ENCODE assay signal across 36 cellular contexts in genomic region chr11:58941838-58942237, GRCh38. TPM values are rescaled to one million over a fixed set of nuclear protein-coding genes. Genes with fewer than 3 reads are reported as not detected.
"Had no signal": no experiment of that assay in that cellular context is flagged by ENCODE, and none has a peak within 500 bp of the region (broad histone marks: within the 10 kb centered on the region; RNA-seq: fewer than 3 reads in every experiment).

No MANE protein-coding gene starts in this region.

- H3K36me3 ChIP-seq: adrenal gland, ascending aorta, breast epithelium, gastrocnemius medialis, heart left ventricle, WERI-Rb-1 had no signal

- H3K27ac Mint-ChIP-seq: activated B cell treated with CpG ODN at 0.5 μM for 24 hours; activated CD8-positive, alpha-beta T cell treated with anti-CD3 and anti-CD28 coated beads for 36 hours; activated naive CD8-positive, alpha-beta T cell; activated naive CD8-positive, alpha-beta T cell treated with anti-CD3 and anti-CD28 coated beads, Interleukin-2, amount 50 U/mL, for 24 hours; activated T-helper 17 cell treated with anti-CD3 and anti-CD28 coated beads, Interleukin-2, amount 50 U/mL, for 72 hours; brain; dendritic cell treated with granulocyte-macrophage colony-stimulating factor and Interleukin-4, amounts not matched to agents 40 ng/mL and 50 ng/mL, for 4 days; effector memory CD8-positive, alpha-beta T cell; T-helper 17 cell; T-helper 2 cell treated with Interferon-gamma antibody and Interleukin-4, amounts not matched to agents 5 μg/mL and 100 μg/mL, for 36 hours had no signal

- H3K4me1 ChIP-seq: adrenal gland, ascending aorta, breast epithelium, gastrocnemius medialis, heart left ventricle had no signal

- H3K9me3 ChIP-seq: adrenal gland, ascending aorta, breast epithelium, gastrocnemius medialis, heart left ventricle had no signal

- H3K36me3 Mint-ChIP-seq: activated naive CD8-positive, alpha-beta T cell; brain had no signal

- FAIRE-seq: endothelial cell of umbilical vein had no signal

- H3K27ac ChIP-seq: adrenal gland, ascending aorta, breast epithelium, coronary artery, gastrocnemius medialis, heart left ventricle, WERI-Rb-1 had no signal

- H3K27me3 Mint-ChIP-seq: activated naive CD8-positive, alpha-beta T cell treated with anti-CD3 and anti-CD28 coated beads, Interleukin-2, amount 50 U/mL, for 24 hours; dendritic cell treated with granulocyte-macrophage colony-stimulating factor and Interleukin-4, amounts not matched to agents 40 ng/mL and 50 ng/mL, for 4 days had no signal

- H3K27me3 ChIP-seq: adrenal gland, ascending aorta, breast epithelium, gastrocnemius medialis, heart left ventricle had no signal

- ATAC-seq: activated CD4-positive, CD25-positive, alpha-beta regulatory T cell treated with anti-CD3 and anti-CD28 coated beads, Interleukin-2, amount 50 U/mL, for 24 hours; activated CD8-positive, alpha-beta T cell treated with anti-CD3 and anti-CD28 coated beads for 36 hours; activated naive CD8-positive, alpha-beta T cell treated with anti-CD3 and anti-CD28 coated beads, Interleukin-2, amount 50 U/mL, for 24 hours; activated T-helper 17 cell treated with anti-CD3 and anti-CD28 coated beads, Interleukin-2, amount 50 U/mL, for 72 hours; effector memory CD8-positive, alpha-beta T cell; esophagus mucosa; gastrocnemius medialis; heart left ventricle; T-helper 17 cell had no signal

- H3K4me3 ChIP-seq: adrenal gland, ascending aorta, breast epithelium, coronary artery, gastrocnemius medialis, heart left ventricle had no signal

- H3K9me3 Mint-ChIP-seq: activated B cell treated with CpG ODN at 0.5 μM for 24 hours; activated CD8-positive, alpha-beta T cell treated with anti-CD3 and anti-CD28 coated beads for 36 hours; activated naive CD8-positive, alpha-beta T cell treated with anti-CD3 and anti-CD28 coated beads, Interleukin-2, amount 50 U/mL, for 24 hours; activated T-helper 17 cell treated with anti-CD3 and anti-CD28 coated beads, Interleukin-2, amount 50 U/mL, for 72 hours; brain; central memory CD8-positive, alpha-beta T cell; dendritic cell treated with granulocyte-macrophage colony-stimulating factor and Interleukin-4, amounts not matched to agents 40 ng/mL and 50 ng/mL, for 4 days; effector memory CD8-positive, alpha-beta T cell; T-helper 2 cell treated with Interferon-gamma antibody and Interleukin-4, amounts not matched to agents 5 μg/mL and 100 μg/mL, for 36 hours had no signal

- H3K4me3 Mint-ChIP-seq: activated B cell treated with CpG ODN at 0.5 μM for 24 hours; activated CD8-positive, alpha-beta T cell treated with anti-CD3 and anti-CD28 coated beads for 36 hours; activated naive CD8-positive, alpha-beta T cell; activated naive CD8-positive, alpha-beta T cell treated with anti-CD3 and anti-CD28 coated beads, Interleukin-2, amount 50 U/mL, for 24 hours; activated T-helper 17 cell treated with anti-CD3 and anti-CD28 coated beads, Interleukin-2, amount 50 U/mL, for 72 hours; brain; central memory CD8-positive, alpha-beta T cell; dendritic cell treated with granulocyte-macrophage colony-stimulating factor and Interleukin-4, amounts not matched to agents 40 ng/mL and 50 ng/mL, for 4 days; effector memory CD8-positive, alpha-beta T cell; T-helper 17 cell; T-helper 2 cell treated with Interferon-gamma antibody and Interleukin-4, amounts not matched to agents 5 μg/mL and 100 μg/mL, for 36 hours had no signal

- H3K4me1 Mint-ChIP-seq: activated B cell treated with CpG ODN at 0.5 μM for 24 hours; activated naive CD8-positive, alpha-beta T cell treated with anti-CD3 and anti-CD28 coated beads, Interleukin-2, amount 50 U/mL, for 24 hours; activated T-helper 17 cell treated with anti-CD3 and anti-CD28 coated beads, Interleukin-2, amount 50 U/mL, for 72 hours; brain; central memory CD8-positive, alpha-beta T cell; T-helper 17 cell had no signal

- DNase-seq: activated B cell treated with CpG ODN at 0.5 μM for 24 hours; activated CD4-positive, alpha-beta T cell treated with anti-CD3 and anti-CD28 coated beads for 48 hours; activated CD4-positive, alpha-beta T cell treated with anti-CD3 and anti-CD28 coated beads, Interleukin-2, amount 50 U/mL, for 1 hour; activated CD4-positive, alpha-beta T cell treated with anti-CD3 and anti-CD28 coated beads, Interleukin-2, amount 50 U/mL, for 48 hours; activated CD8-positive, alpha-beta memory T cell treated with anti-CD3 and anti-CD28 coated beads for 24 hours; activated CD8-positive, alpha-beta T cell treated with anti-CD3 and anti-CD28 coated beads for 36 hours; activated effector memory CD4-positive, alpha-beta T cell treated with Interleukin-2 at 50 U/mL for 16 hours; activated gamma-delta T cell treated with Interleukin-2 at 50 U/mL for 16 hours; activated naive CD4-positive, alpha-beta T cell treated with anti-CD3 and anti-CD28 coated beads, Interleukin-2, amount 50 U/mL, for 16 hours; activated naive CD4-positive, alpha-beta T cell treated with Interleukin-2 at 50 U/mL for 16 hours; activated naive CD8-positive, alpha-beta T cell treated with anti-CD3 and anti-CD28 coated beads, Interleukin-2, amount 50 U/mL, for 24 hours; activated T-cell treated with anti-CD3 and anti-CD28 coated beads, Interleukin-2, amount 50 U/mL, for 48 hours; adrenal gland; effector CD4-positive, alpha-beta T cell; effector memory CD8-positive, alpha-beta T cell; foreskin fibroblast; gastrocnemius medialis; glutamatergic neuron; heart left ventricle; T-helper 1 cell; T-helper 17 cell; T1000; WERI-Rb-1 had no signal

RNA-seq across cellular contexts. Expression of gene GLYATL1, which starts 2.5 kb away (rescaled TPM):
- total RNA-seq: activated B cell treated with CpG ODN at 0.5 μM for 24 hours; activated T-helper 17 cell treated with anti-CD3 and anti-CD28 coated beads, Interleukin-2, amount 50 U/mL, for 72 hours; cardiac septum; endothelial cell of umbilical vein; T-helper 17 cell had no signal
- polyA plus RNA-seq: endothelial cell of umbilical vein, heart left ventricle had no signal
